In genomic region chr21:44802396-44803153, GRCh38 we compare ENCODE assay signal across 8 cellular contexts. TPM values are rescaled to one million over a fixed set of nuclear protein-coding genes. Genes with fewer than 3 reads are reported as not detected.
DNase-seq lines count a peak whose midpoint lies in the region; FAIRE-seq and TF ChIP-seq lines count a peak whose summit lies in the region.

No MANE protein-coding gene starts in this region.

- no peaks in the 10 kb centered on the region for H3K9me3 ChIP-seq in neutrophil

- H3K27me3 ChIP-seq in neutrophil, result peaks cover 5% of the 10 kb centered on the region

- H3K4me1 ChIP-seq in neutrophil (ENCODE audit: control insufficient read depth in 1 of 2, insufficient read depth in 1 of 2, low read depth in 1 of 2, low read length in 1 of 2), result peaks cover 17 to 18% of the 10 kb centered on the region in 2 experiments

- peaks cover 26% of the 10 kb centered on the region for H3K36me3 ChIP-seq in neutrophil

- POLR2A ChIA-PET in RWPE1 (lab: Yijun Ruan, JAX; ENCODE audit: low non-redundant PET), result interaction anchor here (1.1 to 1.2 kb wide), 2 partner anchors 67 to 125 kb away, joined by 4 to 6 read pairs; no protein-coding TSS in a partner anchor

- FAIRE-seq in D721Med (lab: Jason Lieb, UNC), result no peak

- CTCF ChIA-PET in RWPE1 (lab: Yijun Ruan, JAX), result interaction anchor here (0.7 to 1.2 kb wide), 3 partner anchors 9 to 292 kb away, joined by 4 to 5 read pairs (median 4); no protein-coding TSS in a partner anchor

- H3K27ac ChIP-seq in RWPE1 (peak overlapping the region; percentile 73), neutrophil (peak overlapping the region; percentile 51)

- DNase-seq in AG10803 (ENCODE audit: low read depth) (no peak), GM20000 (ENCODE audit: low spot score) (peak; percentile 38), RWPE1 (ENCODE audit: low spot score) (peak; percentile 28), epithelial cell of proximal tubule (ENCODE audit: low read depth) (no peak), D721Med (ENCODE audit: insufficient read length, low spot score) (no peak), globus pallidus (ENCODE audit: low spot score) (no peak)
- no peak for DNase-seq in stimulated activated CD4-positive, alpha-beta T cell treated with anti-CD3 and anti-CD28 coated beads, Interleukin-4, amount 100 ng/mL, for 24 hours

- TF ChIP-seq CTCF in AG10803 (conservative IDR thresholded peaks at IDR 0.05; ENCODE audit: low read length) (no peak), GM20000 (IDR thresholded peaks at IDR 0.05; ENCODE audit: extremely low read depth, missing control alignments) (no peak), RWPE1 (conservative IDR thresholded peaks at IDR 0.05; ENCODE audit: low read depth) (0 out of 2 replicates have a peak, but pooled peaks have one; percentile 7), epithelial cell of proximal tubule (conservative IDR thresholded peaks at IDR 0.05; ENCODE audit: low read depth, low read length) (no peak), neutrophil (IDR thresholded peaks at IDR 0.05) (no peak), D721Med (IDR thresholded peaks at IDR 0.05; ENCODE audit: insufficient read depth, missing control alignments) (no peak)

- peak overlapping the region; percentile 90 for H3K4me3 ChIP-seq in AG10803 (ENCODE audit: low read length)
- H3K4me3 ChIP-seq in epithelial cell of proximal tubule (ENCODE audit: low read depth, low read length), result peak overlapping the region; percentile 80
- peak overlapping the region; percentile 86 to 93 for H3K4me3 ChIP-seq in neutrophil (ENCODE audit: low read depth in 1 of 2, low read length in 1 of 2)

RNA-seq across cellular contexts. Expression of gene UBE2G2, which starts 1.0 kb away (rescaled TPM):
- total RNA-seq in epithelial cell of proximal tubule, result 29.6 and 47.2 TPM in 2 replicates

RNA-seq across cellular contexts. Expression of gene SUMO3, which starts 15.3 kb away (rescaled TPM):
- 58.7 and 86.0 TPM in 2 replicates for total RNA-seq in epithelial cell of proximal tubule

Comparison
In these comparisons a context has a peak if more than half of its experiments do, and no peak if none do; other contexts are left out.
1. DNase-seq: peak in GM20000 (single experiment) and RWPE1 (single experiment); none in AG10803 (single experiment), epithelial cell of proximal tubule (single experiment), D721Med (single experiment), globus pallidus (single experiment) and stimulated activated CD4-positive, alpha-beta T cell treated with anti-CD3 and anti-CD28 coated beads, Interleukin-4, amount 100 ng/mL, for 24 hours (single experiment).
2. Peak in every context shown above with its lines, with median percentiles within 50 percentile points of each other: H3K4me3 ChIP-seq.